25 cellular contexts compared by ENCODE assay signal in the genomic region with DNA sequence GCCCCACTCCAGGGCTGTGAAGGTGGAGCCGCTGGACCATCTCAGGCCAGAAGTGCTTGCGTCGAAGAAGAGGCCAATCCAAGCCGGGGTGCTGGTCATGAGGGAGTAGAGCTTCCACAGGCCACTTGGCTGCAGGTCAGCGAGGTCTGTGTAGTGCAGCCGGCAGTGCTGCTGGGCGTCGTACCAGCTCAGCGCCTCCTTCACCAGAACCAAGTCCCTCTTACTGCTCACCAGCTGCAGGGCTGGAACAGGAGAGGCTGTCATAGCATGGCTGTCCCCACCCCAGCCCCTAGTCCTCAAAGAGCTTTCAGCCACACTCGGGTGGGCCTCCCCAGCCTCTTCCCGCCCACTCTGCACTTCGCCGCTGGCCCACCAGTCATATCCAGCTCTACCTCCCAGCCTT. TPM values are rescaled to one million over a fixed set of nuclear protein-coding genes. Genes with fewer than 3 reads are reported as not detected.
"Had no signal": no experiment of that assay in that cellular context is flagged by ENCODE, and none has a peak within 500 bp of the region (broad histone marks: within the 10 kb centered on the region; RNA-seq: fewer than 3 reads in every experiment).

No MANE protein-coding gene starts in this region.

- H3K4me1 ChIP-seq: adrenal gland, ascending aorta, esophagus squamous epithelium, gastrocnemius medialis, lower lobe of right lung, prostate gland, tibial artery had no signal

- H3K36me3 ChIP-seq: adrenal gland, ascending aorta, brain microvascular endothelial cell, esophagus squamous epithelium, gastrocnemius medialis, lower lobe of right lung, ovary, prostate gland, tibial artery had no signal

- DNase-seq: activated CD4-positive, alpha-beta memory T cell treated with anti-CD3 and anti-CD28 coated beads, Interleukin-2, amount 10 ng/mL, durations not matched to agents 7 days and 5 days; activated CD4-positive, alpha-beta T cell treated with anti-CD3 and anti-CD28 coated beads, Interleukin-2, amount 10 ng/mL, durations not matched to agents 24 days and 14 days; activated gamma-delta T cell treated with Interleukin-2 at 50 U/mL for 16 hours; brain microvascular endothelial cell; central memory CD4-positive, alpha-beta T cell; dermis blood vessel endothelial cell; effector memory CD4-positive, alpha-beta T cell; esophagus squamous epithelium; gastrocnemius medialis; islet precursor cell; left colon; lower lobe of right lung; naive thymus-derived CD4-positive, alpha-beta T cell; ovary; stimulated activated CD4-positive, alpha-beta T cell treated with anti-CD3 and anti-CD28 coated beads, Interleukin-12 subunit alpha, Interleukin-12 subunit beta, amount 100 ng/mL, for 4 hours; stimulated activated CD4-positive, alpha-beta T cell treated with anti-CD3 and anti-CD28 coated beads, Interleukin-4, amount 100 ng/mL, for 4 hours; substantia nigra had no signal

- H3K9me3 ChIP-seq: adrenal gland, ascending aorta, esophagus squamous epithelium, gastrocnemius medialis, lower lobe of right lung, ovary, prostate gland, tibial artery had no signal

- H3K27ac ChIP-seq: adrenal gland, ascending aorta, brain microvascular endothelial cell, esophagus squamous epithelium, gastrocnemius medialis, lower lobe of right lung, ovary, prostate gland, tibial artery had no signal

- H3K27me3 ChIP-seq: adrenal gland, ascending aorta, brain microvascular endothelial cell, esophagus squamous epithelium, gastrocnemius medialis, ovary, tibial artery had no signal

- H3K4me3 ChIP-seq: adrenal gland, ascending aorta, esophagus squamous epithelium, gastrocnemius medialis, lower lobe of right lung, ovary, prostate gland, tibial artery had no signal

- ATAC-seq: activated CD4-positive, CD25-positive, alpha-beta regulatory T cell treated with anti-CD3 and anti-CD28 coated beads, Interleukin-2, amount 50 U/mL, for 24 hours; gastrocnemius medialis; left colon; lower lobe of right lung; naive thymus-derived CD4-positive, alpha-beta T cell had no signal

RNA-seq across cellular contexts. Expression of gene CLEC20A, which starts 2.2 kb away (rescaled TPM):
- total RNA-seq: activated CD4-positive, alpha-beta memory T cell treated with anti-CD3 and anti-CD28 coated beads, Interleukin-2, amount 10 ng/mL, durations not matched to agents 7 days and 5 days; activated CD4-positive, alpha-beta T cell treated with anti-CD3 and anti-CD28 coated beads, Interleukin-2, amount 10 ng/mL, durations not matched to agents 24 days and 14 days; adrenal gland; ascending aorta; dermis blood vessel endothelial cell; esophagus squamous epithelium; gastrocnemius medialis; left colon; lower lobe of right lung; naive thymus-derived CD4-positive, alpha-beta T cell; ovary; prostate gland; skeletal muscle tissue; T-helper 2 cell treated with Interferon-gamma antibody and Interleukin-4, amounts not matched to agents 100 ng/mL and 5 ng/mL, for 36 hours had no signal
- polyA plus RNA-seq: adrenal gland; naive thymus-derived CD4-positive, alpha-beta T cell; ovary had no signal

RNA-seq across cellular contexts. Expression of gene TEX35, which starts 18.3 kb away (rescaled TPM):
- total RNA-seq: activated CD4-positive, alpha-beta memory T cell treated with anti-CD3 and anti-CD28 coated beads, Interleukin-2, amount 10 ng/mL, durations not matched to agents 7 days and 5 days; activated CD4-positive, alpha-beta T cell treated with anti-CD3 and anti-CD28 coated beads, Interleukin-2, amount 10 ng/mL, durations not matched to agents 24 days and 14 days; adrenal gland; ascending aorta; dermis blood vessel endothelial cell; esophagus squamous epithelium; gastrocnemius medialis; left colon; lower lobe of right lung; naive thymus-derived CD4-positive, alpha-beta T cell; ovary; skeletal muscle tissue; T-helper 2 cell treated with Interferon-gamma antibody and Interleukin-4, amounts not matched to agents 100 ng/mL and 5 ng/mL, for 36 hours had no signal
- polyA plus RNA-seq: adrenal gland; naive thymus-derived CD4-positive, alpha-beta T cell; ovary; urinary bladder had no signal
